ENCODE assay signal across 1 cellular context in genomic region chr11:127332896-127333295, GRCh38.
TF ChIP-seq lines count a peak whose summit lies in the region.

No MANE protein-coding gene starts in this region.

TF ChIP-seq in H1, 55 proteins besides CTCF, POLR2A, EP300 and RAD21 (continued from another document):
- TF ChIP-seq, protein P1, sequence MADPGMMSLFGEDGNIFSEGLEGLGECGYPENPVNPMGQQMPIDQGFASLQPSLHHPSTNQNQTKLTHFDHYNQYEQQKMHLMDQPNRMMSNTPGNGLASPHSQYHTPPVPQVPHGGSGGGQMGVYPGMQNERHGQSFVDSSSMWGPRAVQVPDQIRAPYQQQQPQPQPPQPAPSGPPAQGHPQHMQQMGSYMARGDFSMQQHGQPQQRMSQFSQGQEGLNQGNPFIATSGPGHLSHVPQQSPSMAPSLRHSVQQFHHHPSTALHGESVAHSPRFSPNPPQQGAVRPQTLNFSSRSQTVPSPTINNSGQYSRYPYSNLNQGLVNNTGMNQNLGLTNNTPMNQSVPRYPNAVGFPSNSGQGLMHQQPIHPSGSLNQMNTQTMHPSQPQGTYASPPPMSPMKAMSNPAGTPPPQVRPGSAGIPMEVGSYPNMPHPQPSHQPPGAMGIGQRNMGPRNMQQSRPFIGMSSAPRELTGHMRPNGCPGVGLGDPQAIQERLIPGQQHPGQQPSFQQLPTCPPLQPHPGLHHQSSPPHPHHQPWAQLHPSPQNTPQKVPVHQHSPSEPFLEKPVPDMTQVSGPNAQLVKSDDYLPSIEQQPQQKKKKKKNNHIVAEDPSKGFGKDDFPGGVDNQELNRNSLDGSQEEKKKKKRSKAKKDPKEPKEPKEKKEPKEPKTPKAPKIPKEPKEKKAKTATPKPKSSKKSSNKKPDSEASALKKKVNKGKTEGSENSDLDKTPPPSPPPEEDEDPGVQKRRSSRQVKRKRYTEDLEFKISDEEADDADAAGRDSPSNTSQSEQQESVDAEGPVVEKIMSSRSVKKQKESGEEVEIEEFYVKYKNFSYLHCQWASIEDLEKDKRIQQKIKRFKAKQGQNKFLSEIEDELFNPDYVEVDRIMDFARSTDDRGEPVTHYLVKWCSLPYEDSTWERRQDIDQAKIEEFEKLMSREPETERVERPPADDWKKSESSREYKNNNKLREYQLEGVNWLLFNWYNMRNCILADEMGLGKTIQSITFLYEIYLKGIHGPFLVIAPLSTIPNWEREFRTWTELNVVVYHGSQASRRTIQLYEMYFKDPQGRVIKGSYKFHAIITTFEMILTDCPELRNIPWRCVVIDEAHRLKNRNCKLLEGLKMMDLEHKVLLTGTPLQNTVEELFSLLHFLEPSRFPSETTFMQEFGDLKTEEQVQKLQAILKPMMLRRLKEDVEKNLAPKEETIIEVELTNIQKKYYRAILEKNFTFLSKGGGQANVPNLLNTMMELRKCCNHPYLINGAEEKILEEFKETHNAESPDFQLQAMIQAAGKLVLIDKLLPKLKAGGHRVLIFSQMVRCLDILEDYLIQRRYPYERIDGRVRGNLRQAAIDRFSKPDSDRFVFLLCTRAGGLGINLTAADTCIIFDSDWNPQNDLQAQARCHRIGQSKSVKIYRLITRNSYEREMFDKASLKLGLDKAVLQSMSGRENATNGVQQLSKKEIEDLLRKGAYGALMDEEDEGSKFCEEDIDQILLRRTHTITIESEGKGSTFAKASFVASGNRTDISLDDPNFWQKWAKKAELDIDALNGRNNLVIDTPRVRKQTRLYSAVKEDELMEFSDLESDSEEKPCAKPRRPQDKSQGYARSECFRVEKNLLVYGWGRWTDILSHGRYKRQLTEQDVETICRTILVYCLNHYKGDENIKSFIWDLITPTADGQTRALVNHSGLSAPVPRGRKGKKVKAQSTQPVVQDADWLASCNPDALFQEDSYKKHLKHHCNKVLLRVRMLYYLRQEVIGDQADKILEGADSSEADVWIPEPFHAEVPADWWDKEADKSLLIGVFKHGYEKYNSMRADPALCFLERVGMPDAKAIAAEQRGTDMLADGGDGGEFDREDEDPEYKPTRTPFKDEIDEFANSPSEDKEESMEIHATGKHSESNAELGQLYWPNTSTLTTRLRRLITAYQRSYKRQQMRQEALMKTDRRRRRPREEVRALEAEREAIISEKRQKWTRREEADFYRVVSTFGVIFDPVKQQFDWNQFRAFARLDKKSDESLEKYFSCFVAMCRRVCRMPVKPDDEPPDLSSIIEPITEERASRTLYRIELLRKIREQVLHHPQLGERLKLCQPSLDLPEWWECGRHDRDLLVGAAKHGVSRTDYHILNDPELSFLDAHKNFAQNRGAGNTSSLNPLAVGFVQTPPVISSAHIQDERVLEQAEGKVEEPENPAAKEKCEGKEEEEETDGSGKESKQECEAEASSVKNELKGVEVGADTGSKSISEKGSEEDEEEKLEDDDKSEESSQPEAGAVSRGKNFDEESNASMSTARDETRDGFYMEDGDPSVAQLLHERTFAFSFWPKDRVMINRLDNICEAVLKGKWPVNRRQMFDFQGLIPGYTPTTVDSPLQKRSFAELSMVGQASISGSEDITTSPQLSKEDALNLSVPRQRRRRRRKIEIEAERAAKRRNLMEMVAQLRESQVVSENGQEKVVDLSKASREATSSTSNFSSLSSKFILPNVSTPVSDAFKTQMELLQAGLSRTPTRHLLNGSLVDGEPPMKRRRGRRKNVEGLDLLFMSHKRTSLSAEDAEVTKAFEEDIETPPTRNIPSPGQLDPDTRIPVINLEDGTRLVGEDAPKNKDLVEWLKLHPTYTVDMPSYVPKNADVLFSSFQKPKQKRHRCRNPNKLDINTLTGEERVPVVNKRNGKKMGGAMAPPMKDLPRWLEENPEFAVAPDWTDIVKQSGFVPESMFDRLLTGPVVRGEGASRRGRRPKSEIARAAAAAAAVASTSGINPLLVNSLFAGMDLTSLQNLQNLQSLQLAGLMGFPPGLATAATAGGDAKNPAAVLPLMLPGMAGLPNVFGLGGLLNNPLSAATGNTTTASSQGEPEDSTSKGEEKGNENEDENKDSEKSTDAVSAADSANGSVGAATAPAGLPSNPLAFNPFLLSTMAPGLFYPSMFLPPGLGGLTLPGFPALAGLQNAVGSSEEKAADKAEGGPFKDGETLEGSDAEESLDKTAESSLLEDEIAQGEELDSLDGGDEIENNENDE (IDR thresholded peaks at IDR 0.05; ENCODE audit: insufficient replicate concordance, low read length), result no peak
- TF ChIP-seq RBBP5 (IDR thresholded peaks at IDR 0.05; ENCODE audit: borderline replicate concordance, low read depth, low read length) (no peak), PHF8 (conservative IDR thresholded peaks at IDR 0.05; ENCODE audit: low read depth, low read length) (no peak), ATF3 (IDR thresholded peaks at IDR 0.05; ENCODE audit: insufficient read depth, low read depth, low read length) (no peak), CTBP2 (IDR thresholded peaks at IDR 0.05; ENCODE audit: borderline replicate concordance, insufficient read depth, insufficient read length, low read length) (no peak), JUND (IDR thresholded peaks at IDR 0.05; ENCODE audit: low read length) (no peak), NRF1 (IDR thresholded peaks at IDR 0.05; ENCODE audit: low read depth, low read length) (no peak), RNF2 (IDR thresholded peaks at IDR 0.05; ENCODE audit: borderline replicate concordance, low read depth, low read length, missing control alignments, poor library complexity, severe bottlenecking) (no peak), E2F6 (IDR thresholded peaks at IDR 0.05) (no peak)
